In the genomic region with DNA sequence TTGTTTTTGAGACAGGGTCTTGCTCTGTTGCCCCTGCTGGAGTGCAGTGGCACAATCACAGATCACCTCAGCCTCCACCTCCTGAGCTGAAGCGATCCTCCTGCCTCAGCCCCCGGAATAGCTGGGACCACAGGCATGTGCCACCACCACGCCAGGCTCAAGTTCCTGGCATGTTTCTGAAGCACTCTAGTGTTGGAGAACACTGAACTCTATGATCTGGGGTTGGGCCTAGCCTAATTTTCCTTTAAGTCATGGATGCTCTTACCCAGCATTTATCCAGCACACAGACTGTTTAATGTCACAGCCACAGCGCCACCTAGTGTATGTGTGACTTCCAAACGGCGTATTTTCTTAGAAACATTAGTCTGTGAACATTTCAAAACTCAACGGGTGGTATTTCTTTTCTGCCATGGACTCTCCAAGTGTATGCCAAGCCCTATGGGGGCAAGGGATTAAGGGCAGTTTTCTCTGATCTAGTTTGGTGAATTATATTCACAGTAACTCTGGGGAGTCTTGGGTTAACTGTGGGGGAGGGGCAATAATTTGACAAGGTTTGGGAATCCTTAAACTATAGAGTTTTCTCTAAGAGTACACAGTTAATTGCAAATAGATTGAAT, we compare ENCODE assay signal across 8 cellular contexts.
DNase-seq lines count a peak whose midpoint lies in the region; ATAC-seq, FAIRE-seq and TF ChIP-seq lines count a peak whose summit lies in the region.

No MANE protein-coding gene starts in this region.

- DNase-seq in AG04450 (ENCODE audit: low read depth, low spot score) (peak; percentile 74), NCI-H446 (lab: John Stamatoyannopoulos, UW) (peak; percentile 69 to 90), cerebellum (ENCODE audit: low spot score) (peak; percentile 19), HepG2 (ENCODE audit: low spot score) (peak; percentile 77)
- peak; percentile 94 for DNase-seq in activated CD4-positive, alpha-beta T cell treated with anti-CD3 and anti-CD28 coated beads for 36 hours
- DNase-seq in stimulated activated CD4-positive, alpha-beta T cell treated with anti-CD3 and anti-CD28 coated beads, Interleukin-4, amount 100 ng/mL, for 48 hours (ENCODE audit: low read depth in 2 of 2) = peak; percentile 82 to 83

- 0 out of 2 replicates have a peak overlapping the region, but pooled peaks have one; percentile 7 for H3K4me3 ChIP-seq in AG04450 (ENCODE audit: low read depth, low read length)
- H3K4me3 ChIP-seq in HepG2 (replicated peaks in 1 of 3; ENCODE audit: insufficient read depth in 1 of 3, low read depth in 2 of 3, low read length in 3 of 3) = no peak overlapping the region

- H3K4me3 Mint-ChIP-seq in activated CD4-positive, alpha-beta T cell treated with anti-CD3 and anti-CD28 coated beads for 36 hours = peak overlapping the region; percentile 47

- H3K27ac Mint-ChIP-seq in activated CD4-positive, alpha-beta T cell treated with anti-CD3 and anti-CD28 coated beads for 36 hours = peak overlapping the region; percentile 96

- H2AFZ ChIP-seq in HepG2 (ENCODE audit: low read length) = no peak overlapping the region

- peaks cover 61% of the 10 kb centered on the region for H3K4me1 ChIP-seq in HepG2 (ENCODE audit: insufficient read depth, low read length)

- BruUV-seq in HepG2 (replicated peaks; lab: Mats Ljungman, UMichigan) = no TSS peak

- peaks cover 2% of the 10 kb centered on the region for H3K27me3 Mint-ChIP-seq in activated CD4-positive, alpha-beta T cell treated with anti-CD3 and anti-CD28 coated beads for 36 hours

- peaks cover 52% of the 10 kb centered on the region for H3K4me1 Mint-ChIP-seq in activated CD4-positive, alpha-beta T cell treated with anti-CD3 and anti-CD28 coated beads for 36 hours

- TF ChIP-seq EP300 in HepG2 (IDR thresholded peaks at IDR 0.05; ENCODE audit: low read depth in 2 of 2, low read length in 2 of 2) (no peak), HepG2 (CRISPR knock-in tag; IDR thresholded peaks at IDR 0.05; ENCODE audit: borderline replicate concordance) (no peak)

- peak; percentile 83 for TF ChIP-seq CTCF in AG04450 (IDR thresholded peaks at IDR 0.05; ENCODE audit: low read depth, low read length)
- TF ChIP-seq CTCF in HepG2 (CRISPR knock-in tag; IDR thresholded peaks at IDR 0.05) = peak; percentile 83

- H3K79me2 ChIP-seq in HepG2 (ENCODE audit: insufficient read depth, low read length) = no peaks in the 10 kb centered on the region

- H3K9me3 ChIP-seq in AG04450 (ENCODE audit: control insufficient read depth, insufficient read depth, low read length) (no peaks in the 10 kb centered on the region), HepG2 (ENCODE audit: low read length) (no peaks in the 10 kb centered on the region)

- H4K20me1 ChIP-seq in HepG2 (ENCODE audit: insufficient read depth, low read length) = no peaks in the 10 kb centered on the region

- in situ Hi-C loops in HepG2 (cut with HindIII; ENCODE audit: extremely low pct_ligation_motif_present, low pct_unique_long_range_greater_than_20kb) = loop anchor here (5.0 kb wide), 1 partner anchor 96 kb away; no protein-coding TSS in a partner anchor

- WGBS in HepG2 (ENCODE audit: low lambda C conversion rate) = 21% methylated on average over 7 of the region's 7 CpGs

- H3K27me3 ChIP-seq in AG04450 (ENCODE audit: control insufficient read depth, insufficient read depth, low read length) (no peaks in the 10 kb centered on the region), HepG2 (ENCODE audit: control insufficient read depth in 1 of 2, insufficient read depth in 2 of 2, low read length in 2 of 2) (no peaks in the 10 kb centered on the region)

- no peaks in the 10 kb centered on the region for H3K36me3 ChIP-seq in HepG2 (replicated peaks in 1 of 2; ENCODE audit: control insufficient read depth in 1 of 2, insufficient read depth in 2 of 2, low read length in 2 of 2)

- POLR2A ChIA-PET in AG04450 (lab: Yijun Ruan, JAX) = interaction anchor here (0.6 to 1.4 kb wide), 3 partner anchors 14 to 35 kb away, joined by 4 to 10 read pairs (median 4); no protein-coding TSS in a partner anchor
- POLR2A ChIA-PET in activated CD4-positive, alpha-beta T cell treated with anti-CD3 and anti-CD28 coated beads for 36 hours (lab: Charles Lee) = interaction anchor here (0.7 to 1.4 kb wide), 5 partner anchors 23 to 202 kb away, joined by 3 to 6 read pairs (median 4); a partner anchor contains a TSS
- POLR2A ChIA-PET in HepG2 (lab: Yijun Ruan, JAX) = interaction anchor here (2.7 kb wide), 1 partner anchor 91 kb away, joined by 26 read pairs; a partner anchor contains a TSS

- CTCF ChIA-PET in AG04450 (lab: Charles Lee) (interaction anchor here (0.7 to 9.1 kb wide), 7 partner anchors 9 to 1521 kb away, joined by 4 to 127 read pairs (median 7); a partner anchor contains a TSS), HepG2 (lab: Yijun Ruan, JAX; ENCODE audit: low intra/inter-chr PET ratio, low total read pairs) (interaction anchor here (0.7 to 2.3 kb wide), 4 partner anchors 23 to 98 kb away, joined by 3 to 22 read pairs (median 6); a partner anchor contains a TSS)
- CTCF ChIA-PET in activated CD4-positive, alpha-beta T cell treated with anti-CD3 and anti-CD28 coated beads for 36 hours (lab: Charles Lee) = interaction anchor here (1.0 to 5.5 kb wide), 10 partner anchors 8 to 345 kb away, joined by 3 to 102 read pairs (median 13); a partner anchor contains a TSS

- H3K4me2 ChIP-seq in HepG2 (ENCODE audit: low read depth, low read length) = peak overlapping the region; percentile 44

- TF ChIP-seq POLR2A in HepG2 (IDR thresholded peaks at IDR 0.05; ENCODE audit: insufficient read depth in 1 of 2, low read depth in 2 of 2, low read length in 2 of 2) = no peak

- peak; percentile 77 for FAIRE-seq in HepG2 (lab: Jason Lieb, UNC)

- intact Hi-C loops in activated CD4-positive, alpha-beta T cell treated with anti-CD3 and anti-CD28 coated beads for 36 hours (cut with DNase I, micrococcal nuclease) = loop anchor here (1.0 to 10.0 kb wide), 10 partner anchors 22 to 564 kb away; a partner anchor contains a TSS
- intact Hi-C loops in HepG2 (cut with micrococcal nuclease; ENCODE audit: unreplicated experiment) = loop anchor here (1.0 kb wide), 2 partner anchors 92 to 98 kb away; a partner anchor contains a TSS

- ATAC-seq in GM18867 (IDR thresholded peaks at IDR 0.05; ENCODE audit: unreplicated experiment) = peak; percentile 59
- ATAC-seq in HG03196 (IDR thresholded peaks at IDR 0.05; ENCODE audit: unreplicated experiment) = peak; percentile 57
- peak; percentile 83 for ATAC-seq in activated CD4-positive, alpha-beta T cell treated with anti-CD3 and anti-CD28 coated beads for 36 hours
- ATAC-seq in HepG2 = peak; percentile 62

- H3K27ac ChIP-seq in AG04450 (ENCODE audit: low read depth, low read length) = no peak overlapping the region
- H3K27ac ChIP-seq in HepG2 (ENCODE audit: extremely low read length, insufficient read depth, low read length) = no peak overlapping the region

- H3K36me3 Mint-ChIP-seq in activated CD4-positive, alpha-beta T cell treated with anti-CD3 and anti-CD28 coated beads for 36 hours (ENCODE audit: low read depth) = peaks cover 4% of the 10 kb centered on the region

- peak; percentile 45; the same call in 1 of the 2 replicates for TF ChIP-seq RAD21 in HepG2 (CRISPR knock-in tag; IDR thresholded peaks at IDR 0.05)

- H3K9ac ChIP-seq in HepG2 (ENCODE audit: insufficient read depth, low read depth, low read length) = no peak overlapping the region

- H3K9me3 Mint-ChIP-seq in activated CD4-positive, alpha-beta T cell treated with anti-CD3 and anti-CD28 coated beads for 36 hours (ENCODE audit: low read depth) = no peaks in the 10 kb centered on the region

TF ChIP-seq in HepG2, 621 proteins besides CTCF, POLR2A, EP300 and RAD21 (continues in another document):
- TF ChIP-seq SUZ12 (IDR thresholded peaks at IDR 0.05; ENCODE audit: low read depth, low read length) (no peak), REXO4 (CRISPR knock-in tag; IDR thresholded peaks at IDR 0.05; ENCODE audit: borderline replicate concordance) (no peak), ZFP62 (CRISPR knock-in tag; IDR thresholded peaks at IDR 0.05) (no peak), ARNT (IDR thresholded peaks at IDR 0.05) (no peak), TBX2 (CRISPR knock-in tag; IDR thresholded peaks at IDR 0.05; ENCODE audit: borderline replicate concordance) (no peak), SMC3 (IDR thresholded peaks at IDR 0.05; ENCODE audit: low read length) (peak; percentile 79), DPF2 (CRISPR knock-in tag; IDR thresholded peaks at IDR 0.05; ENCODE audit: borderline replicate concordance, low read depth) (no peak), ZNF292 (CRISPR knock-in tag; IDR thresholded peaks at IDR 0.05; ENCODE audit: borderline replicate concordance, low read depth) (no peak), GATAD2A (CRISPR knock-in tag; IDR thresholded peaks at IDR 0.05) (peak; percentile 29; the same call in 1 of the 2 replicates), CC2D1A (CRISPR knock-in tag; IDR thresholded peaks at IDR 0.05) (no peak), MBNL3 (CRISPR knock-in tag; conservative IDR thresholded peaks at IDR 0.05) (no peak), CHD2 (IDR thresholded peaks at IDR 0.05; ENCODE audit: low read depth, low read length) (no peak), MEIS2 (CRISPR knock-in tag; IDR thresholded peaks at IDR 0.05) (no peak)
- TF ChIP-seq, protein P1, sequence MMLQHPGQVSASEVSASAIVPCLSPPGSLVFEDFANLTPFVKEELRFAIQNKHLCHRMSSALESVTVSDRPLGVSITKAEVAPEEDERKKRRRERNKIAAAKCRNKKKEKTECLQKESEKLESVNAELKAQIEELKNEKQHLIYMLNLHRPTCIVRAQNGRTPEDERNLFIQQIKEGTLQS (CRISPR knock-in tag; IDR thresholded peaks at IDR 0.05) = no peak
- TF ChIP-seq, protein P2, sequence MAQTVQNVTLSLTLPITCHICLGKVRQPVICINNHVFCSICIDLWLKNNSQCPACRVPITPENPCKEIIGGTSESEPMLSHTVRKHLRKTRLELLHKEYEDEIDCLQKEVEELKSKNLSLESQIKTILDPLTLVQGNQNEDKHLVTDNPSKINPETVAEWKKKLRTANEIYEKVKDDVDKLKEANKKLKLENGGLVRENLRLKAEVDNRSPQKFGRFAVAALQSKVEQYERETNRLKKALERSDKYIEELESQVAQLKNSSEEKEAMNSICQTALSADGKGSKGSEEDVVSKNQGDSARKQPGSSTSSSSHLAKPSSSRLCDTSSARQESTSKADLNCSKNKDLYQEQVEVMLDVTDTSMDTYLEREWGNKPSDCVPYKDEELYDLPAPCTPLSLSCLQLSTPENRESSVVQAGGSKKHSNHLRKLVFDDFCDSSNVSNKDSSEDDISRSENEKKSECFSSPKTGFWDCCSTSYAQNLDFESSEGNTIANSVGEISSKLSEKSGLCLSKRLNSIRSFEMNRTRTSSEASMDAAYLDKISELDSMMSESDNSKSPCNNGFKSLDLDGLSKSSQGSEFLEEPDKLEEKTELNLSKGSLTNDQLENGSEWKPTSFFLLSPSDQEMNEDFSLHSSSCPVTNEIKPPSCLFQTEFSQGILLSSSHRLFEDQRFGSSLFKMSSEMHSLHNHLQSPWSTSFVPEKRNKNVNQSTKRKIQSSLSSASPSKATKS (CRISPR knock-in tag; IDR thresholded peaks at IDR 0.05) = no peak

Comparison
In these comparisons a context has a peak if more than half of its experiments do, and no peak if none do; other contexts are left out.
1. DNase-seq: peak in every context shown above with its lines; median percentile 94 in activated CD4-positive, alpha-beta T cell treated with anti-CD3 and anti-CD28 coated beads for 36 hours; 82 in stimulated activated CD4-positive, alpha-beta T cell treated with anti-CD3 and anti-CD28 coated beads, Interleukin-4, amount 100 ng/mL, for 48 hours; 80 in NCI-H446; 77 in HepG2; 74 in AG04450; 19 in cerebellum.